In genomic region chr4:4761128-4761991, GRCh38 we compare ENCODE assay signal across 13 cellular contexts.
A peak's percentile ranks its signal among the peaks of the same experiment; 100 is the strongest.
DNase-seq lines count a peak whose midpoint lies in the region; ATAC-seq, FAIRE-seq and TF ChIP-seq lines count a peak whose summit lies in the region.
"Had no signal": no experiment of that assay in that cellular context is flagged by ENCODE, and none has a peak within 500 bp of the region (broad histone marks: within the 10 kb centered on the region; RNA-seq: fewer than 3 reads in every experiment).

No MANE protein-coding gene starts in this region.

- WGBS in pancreas, 2 donors: 44 to 46% methylated on average over 20 of the region's 20 CpGs

- no peak for TF ChIP-seq CTCF in pancreas (IDR thresholded peaks at IDR 0.05)

- POLR2A ChIA-PET in activated CD4-positive, alpha-beta T cell treated with anti-CD3 and anti-CD28 coated beads for 36 hours (lab: Charles Lee): no interaction called here

- ATAC-seq in activated CD4-positive, alpha-beta T cell treated with anti-CD3 and anti-CD28 coated beads for 36 hours: no peak
- no peak for ATAC-seq in HG02884 (IDR thresholded peaks at IDR 0.05; ENCODE audit: unreplicated experiment)
- no peak for ATAC-seq in pancreas
- ATAC-seq: T-helper 17 cell had no signal

- CTCF ChIA-PET in activated CD4-positive, alpha-beta T cell treated with anti-CD3 and anti-CD28 coated beads for 36 hours (lab: Charles Lee): no interaction called here

- H3K27ac Mint-ChIP-seq in activated CD4-positive, alpha-beta T cell treated with anti-CD3 and anti-CD28 coated beads for 36 hours: no peak overlapping the region
- H3K27ac Mint-ChIP-seq: T-helper 17 cell had no signal

- FAIRE-seq in frontal cortex (lab: Jason Lieb, UNC): peak; percentile 56
- FAIRE-seq in pancreas (lab: Jason Lieb, UNC): no peak

- no peaks in the 10 kb centered on the region for H3K27me3 ChIP-seq in pancreas
- H3K27me3 ChIP-seq: colonic mucosa, sigmoid colon had no signal

- H3K4me3 Mint-ChIP-seq in activated CD4-positive, alpha-beta T cell treated with anti-CD3 and anti-CD28 coated beads for 36 hours: no peak overlapping the region
- H3K4me3 Mint-ChIP-seq: T-helper 17 cell had no signal

- peaks cover 2% of the 10 kb centered on the region for H3K36me3 Mint-ChIP-seq in activated CD4-positive, alpha-beta T cell treated with anti-CD3 and anti-CD28 coated beads for 36 hours (ENCODE audit: low read depth)

- DNase-seq in activated CD4-positive, alpha-beta T cell treated with anti-CD3 and anti-CD28 coated beads for 36 hours: peak; percentile 6
- DNase-seq in activated CD4-positive, alpha-beta T cell treated with anti-CD3 and anti-CD28 coated beads for 4 hours: no peak
- DNase-seq in NCI-H69 (lab: John Stamatoyannopoulos, UW) (peak; percentile 69), frontal cortex (ENCODE audit: low spot score in 2 of 2) (peak; percentile 29 to 52), superior temporal gyrus (ENCODE audit: extremely low spot score) (peak; percentile 72), NK-92 (lab: John Stamatoyannopoulos, UW; ENCODE audit: unreplicated experiment) (no peak), pancreas (no peak)
- DNase-seq: activated T-cell treated with anti-CD3 and anti-CD28 coated beads, Interleukin-2, amount 50 U/mL, for 1 hour; colonic mucosa; sigmoid colon; T-helper 17 cell had no signal

- no peaks in the 10 kb centered on the region for H3K9me3 ChIP-seq in pancreas
- H3K9me3 ChIP-seq: colonic mucosa, sigmoid colon had no signal

- H3K27me3 Mint-ChIP-seq in activated CD4-positive, alpha-beta T cell treated with anti-CD3 and anti-CD28 coated beads for 36 hours: peaks cover 10% of the 10 kb centered on the region

- H3K27ac ChIP-seq in pancreas: no peak overlapping the region
- H3K27ac ChIP-seq: C4-2B, colonic mucosa, sigmoid colon had no signal

- H3K4me1 ChIP-seq in pancreas: no peaks in the 10 kb centered on the region
- H3K4me1 ChIP-seq: colonic mucosa, sigmoid colon had no signal

- H3K4me1 Mint-ChIP-seq in activated CD4-positive, alpha-beta T cell treated with anti-CD3 and anti-CD28 coated beads for 36 hours: peaks cover 14% of the 10 kb centered on the region

- no peaks in the 10 kb centered on the region for H3K36me3 ChIP-seq in pancreas
- H3K36me3 ChIP-seq: colonic mucosa, sigmoid colon had no signal

- H3K4me3 ChIP-seq in pancreas: no peak overlapping the region
- H3K4me3 ChIP-seq: colonic mucosa, sigmoid colon had no signal

- intact Hi-C loops in activated CD4-positive, alpha-beta T cell treated with anti-CD3 and anti-CD28 coated beads for 36 hours (cut with DNase I, micrococcal nuclease): loop anchor here in 1 of 2 experiments (10.0 kb wide), 1 partner anchor 277 kb away; no protein-coding TSS in a partner anchor
- intact Hi-C loops in pancreas (cut with DNase I): no loop called here

- H3K9me3 Mint-ChIP-seq in activated CD4-positive, alpha-beta T cell treated with anti-CD3 and anti-CD28 coated beads for 36 hours (ENCODE audit: low read depth): no peaks in the 10 kb centered on the region

Comparison
In these comparisons a context has a peak if more than half of its experiments do, and no peak if none do; other contexts are left out.
1. DNase-seq: peak in activated CD4-positive, alpha-beta T cell treated with anti-CD3 and anti-CD28 coated beads for 36 hours (single experiment), NCI-H69 (single experiment), frontal cortex (2 of 2) and superior temporal gyrus (single experiment); none in activated CD4-positive, alpha-beta T cell treated with anti-CD3 and anti-CD28 coated beads for 4 hours (0 of 2), NK-92 (single experiment) and pancreas (0 of 6).